ENCODE assay signal across 8 cellular contexts in genomic region chr19:58477130-58477529, GRCh38. TPM values are rescaled to one million over a fixed set of nuclear protein-coding genes. Genes with fewer than 3 reads are reported as not detected.
DNase-seq lines count a peak whose midpoint lies in the region; ATAC-seq and TF ChIP-seq lines count a peak whose summit lies in the region.

No MANE protein-coding gene starts in this region.

- peak overlapping the region; percentile 69 for H3K27ac ChIP-seq in HCT116 (ENCODE audit: low read depth, low read length)
- no peak overlapping the region for H3K27ac ChIP-seq in iPS-18a (ENCODE audit: low read length)

- peaks cover 26% of the 10 kb centered on the region for H3K4me1 Mint-ChIP-seq in activated CD8-positive, alpha-beta T cell treated with anti-CD3 and anti-CD28 coated beads, Interleukin-2, amount 10 ng/mL, durations not matched to agents 7 days and 5 days (ENCODE audit: low read depth)
- H3K4me1 Mint-ChIP-seq in stimulated activated effector memory CD8-positive, alpha-beta T cell treated with anti-CD3 and anti-CD28 coated beads, Interleukin-12 subunit alpha, Interleukin-12 subunit beta, amount 100 ng/mL, for 72 hours = peaks cover 23% of the 10 kb centered on the region

- no peak for TF ChIP-seq CTCF in HCT116 (IDR thresholded peaks at IDR 0.05 in 2 of 3, conservative IDR thresholded peaks at IDR 0.05 in 1 of 3; ENCODE audit: borderline replicate concordance in 1 of 3, insufficient read depth in 1 of 3, low read depth in 2 of 3, low read length in 2 of 3)

- H3K27me3 ChIP-seq in HCT116 (ENCODE audit: insufficient read depth, low read length) = no peaks in the 10 kb centered on the region
- H3K27me3 ChIP-seq in iPS-18a (ENCODE audit: control insufficient read depth, insufficient read depth, low read length) = no peaks in the 10 kb centered on the region

- H3K4me3 Mint-ChIP-seq in activated CD8-positive, alpha-beta T cell treated with anti-CD3 and anti-CD28 coated beads, Interleukin-2, amount 10 ng/mL, durations not matched to agents 7 days and 5 days = peak overlapping the region; percentile 91
- peak overlapping the region; percentile 80 for H3K4me3 Mint-ChIP-seq in stimulated activated effector memory CD8-positive, alpha-beta T cell treated with anti-CD3 and anti-CD28 coated beads, Interleukin-12 subunit alpha, Interleukin-12 subunit beta, amount 100 ng/mL, for 72 hours

- H3K27ac Mint-ChIP-seq in activated CD8-positive, alpha-beta T cell treated with anti-CD3 and anti-CD28 coated beads, Interleukin-2, amount 10 ng/mL, durations not matched to agents 7 days and 5 days = peak overlapping the region; percentile 100
- H3K27ac Mint-ChIP-seq in stimulated activated effector memory CD8-positive, alpha-beta T cell treated with anti-CD3 and anti-CD28 coated beads, Interleukin-12 subunit alpha, Interleukin-12 subunit beta, amount 100 ng/mL, for 72 hours = peak overlapping the region; percentile 96

- BruUV-seq in HCT116 (replicated peaks; lab: Mats Ljungman, UMichigan) = no TSS peak

- ATAC-seq in HCT116 (no peak), HG03039 (IDR thresholded peaks at IDR 0.05; ENCODE audit: unreplicated experiment) (no peak), HG02759 (IDR thresholded peaks at IDR 0.05; ENCODE audit: unreplicated experiment) (no peak), HG03354 (IDR thresholded peaks at IDR 0.05; ENCODE audit: poor library complexity, severe bottlenecking, unreplicated experiment) (no peak)
- no peak for ATAC-seq in activated CD8-positive, alpha-beta T cell treated with anti-CD3 and anti-CD28 coated beads, Interleukin-2, amount 10 ng/mL, durations not matched to agents 7 days and 5 days
- no peak for ATAC-seq in stimulated activated effector memory CD8-positive, alpha-beta T cell treated with anti-CD3 and anti-CD28 coated beads, Interleukin-12 subunit alpha, Interleukin-12 subunit beta, amount 100 ng/mL, for 72 hours

- H3K79me2 ChIP-seq in HCT116 (ENCODE audit: insufficient read depth, low read length) = no peaks in the 10 kb centered on the region

- no peak for TF ChIP-seq RAD21 in HCT116 (IDR thresholded peaks at IDR 0.05; ENCODE audit: low read depth)

- RAD21 ChIA-PET in HCT116 (lab: Charles Lee; ENCODE audit: low non-redundant PET in 1 of 2, low total read pairs in 2 of 2, uncharacterized antibody in 2 of 2, unreplicated experiment in 2 of 2) = no interaction called here

- H3K36me3 ChIP-seq in HCT116 (ENCODE audit: control insufficient read depth in 1 of 2, insufficient read depth in 2 of 2, low read length in 2 of 2) (peaks cover 6 to 7% of the 10 kb centered on the region in 2 experiments; a peak in 3 of 4 replicates), iPS-18a (ENCODE audit: control insufficient read depth, low read depth, low read length) (peaks cover 3% of the 10 kb centered on the region)

- H3K4me3 ChIP-seq in HCT116 (replicated peaks in 1 of 2; ENCODE audit: low read depth in 1 of 2, low read length in 2 of 2) (peak overlapping the region; percentile 75 to 76), iPS-18a (ENCODE audit: low read length) (peak overlapping the region; percentile 78)

- intact Hi-C loops in HCT116 (cut with micrococcal nuclease) = no loop called here

- TF ChIP-seq POLR2A in HCT116 (IDR thresholded peaks at IDR 0.05; ENCODE audit: borderline replicate concordance, extremely low read depth, insufficient read depth, insufficient read length) = no peak

- H3K4me1 ChIP-seq in HCT116 (ENCODE audit: control insufficient read depth in 1 of 2, insufficient read depth in 2 of 2, low read length in 2 of 2) = peaks cover 13 to 25% of the 10 kb centered on the region in 2 experiments
- peaks cover 6% of the 10 kb centered on the region for H3K4me1 ChIP-seq in iPS-18a (ENCODE audit: control insufficient read depth, low read depth, low read length)

- H3K9me3 Mint-ChIP-seq in activated CD8-positive, alpha-beta T cell treated with anti-CD3 and anti-CD28 coated beads, Interleukin-2, amount 10 ng/mL, durations not matched to agents 7 days and 5 days (ENCODE audit: insufficient read depth) = no peaks in the 10 kb centered on the region
- no peaks in the 10 kb centered on the region for H3K9me3 Mint-ChIP-seq in stimulated activated effector memory CD8-positive, alpha-beta T cell treated with anti-CD3 and anti-CD28 coated beads, Interleukin-12 subunit alpha, Interleukin-12 subunit beta, amount 100 ng/mL, for 72 hours

- H3K9ac ChIP-seq in HCT116 (ENCODE audit: low read length) (peak overlapping the region; percentile 74), iPS-18a (ENCODE audit: low read length) (no peak overlapping the region)

- H2AFZ ChIP-seq in HCT116 (ENCODE audit: low read depth, low read length, poor library complexity, severe bottlenecking) = no peak overlapping the region

- POLR2A ChIA-PET in HCT116 (lab: Charles Lee) = no interaction called here
- POLR2A ChIA-PET in activated CD8-positive, alpha-beta T cell treated with anti-CD3 and anti-CD28 coated beads, Interleukin-2, amount 10 ng/mL, durations not matched to agents 7 days and 5 days (lab: Charles Lee) = interaction anchor here (0.5 to 1.0 kb wide), 3 partner anchors 16 to 37 kb away, joined by 4 to 5 read pairs (median 4); no protein-coding TSS in a partner anchor

- H3K9me2 ChIP-seq in HCT116 (ENCODE audit: insufficient read depth) = no peaks in the 10 kb centered on the region

- no peaks in the 10 kb centered on the region for H4K20me1 ChIP-seq in HCT116 (ENCODE audit: insufficient read depth)

- peaks cover 14% of the 10 kb centered on the region for H3K36me3 Mint-ChIP-seq in activated CD8-positive, alpha-beta T cell treated with anti-CD3 and anti-CD28 coated beads, Interleukin-2, amount 10 ng/mL, durations not matched to agents 7 days and 5 days (ENCODE audit: low read depth)
- peaks cover 54% of the 10 kb centered on the region for H3K36me3 Mint-ChIP-seq in stimulated activated effector memory CD8-positive, alpha-beta T cell treated with anti-CD3 and anti-CD28 coated beads, Interleukin-12 subunit alpha, Interleukin-12 subunit beta, amount 100 ng/mL, for 72 hours

- CTCF ChIA-PET in HCT116 (lab: Charles Lee) = no interaction called here
- CTCF ChIA-PET in activated CD8-positive, alpha-beta T cell treated with anti-CD3 and anti-CD28 coated beads, Interleukin-2, amount 10 ng/mL, durations not matched to agents 7 days and 5 days (lab: Charles Lee) = interaction anchor here (3.7 kb wide), 1 partner anchor 36 kb away, joined by 12 read pairs; no protein-coding TSS in a partner anchor

- no peak for DNase-seq in HCT116 (ENCODE audit: low read depth, low spot score)
- DNase-seq in activated CD8-positive, alpha-beta T cell treated with anti-CD3 and anti-CD28 coated beads, Interleukin-2, amount 10 ng/mL, durations not matched to agents 7 days and 5 days = peak; percentile 20
- DNase-seq in stimulated activated effector memory CD8-positive, alpha-beta T cell treated with anti-CD3 and anti-CD28 coated beads, Interleukin-12 subunit alpha, Interleukin-12 subunit beta, amount 100 ng/mL, for 72 hours (ENCODE audit: low spot score in 2 of 2) = no peak
- no peak for DNase-seq in dedifferentiated amniotic fluid mesenchymal stem cell (ENCODE audit: extremely low spot score)

- H3K9me3 ChIP-seq in HCT116 (ENCODE audit: control insufficient read depth in 1 of 2, insufficient read depth in 1 of 2, low read depth in 1 of 2, low read length in 2 of 2) (no peaks in the 10 kb centered on the region), iPS-18a (ENCODE audit: control insufficient read depth, low read depth, low read length) (no peaks in the 10 kb centered on the region)

- H3K4me2 ChIP-seq in HCT116 (ENCODE audit: low read length) = peak overlapping the region; percentile 99

- H3K27me3 Mint-ChIP-seq in activated CD8-positive, alpha-beta T cell treated with anti-CD3 and anti-CD28 coated beads, Interleukin-2, amount 10 ng/mL, durations not matched to agents 7 days and 5 days (ENCODE audit: low read depth) = no peaks in the 10 kb centered on the region

TF ChIP-seq in HCT116, 20 proteins besides CTCF, POLR2A, EP300 and RAD21:
- TF ChIP-seq ZNF274 (IDR thresholded peaks at IDR 0.05; ENCODE audit: low read depth, low read length) (no peak), SRF (IDR thresholded peaks at IDR 0.05; ENCODE audit: low read depth) (no peak), ATF3 (IDR thresholded peaks at IDR 0.05) (no peak), EGR1 (IDR thresholded peaks at IDR 0.05; ENCODE audit: low read depth) (no peak), CEBPB (IDR thresholded peaks at IDR 0.05; ENCODE audit: low read depth) (no peak)

RNA-seq across cellular contexts. Expression of gene ZNF446, which starts 1.0 kb away (rescaled TPM):
- total RNA-seq in HCT116 (2021; ENCODE audit: unreplicated experiment) = 6.5 TPM
- 6.1 and 7.3 TPM in 2 replicates for polyA plus RNA-seq in HCT116 (2012)
- total RNA-seq in activated CD8-positive, alpha-beta T cell treated with anti-CD3 and anti-CD28 coated beads, Interleukin-2, amount 10 ng/mL, durations not matched to agents 7 days and 5 days = 1 to 10 TPM; 6.9 to 7.8 TPM

RNA-seq across cellular contexts. Expression of gene ZNF324, which starts 10.2 kb away (rescaled TPM):
- total RNA-seq in HCT116 (2021; ENCODE audit: unreplicated experiment) = 11.3 TPM
- 3.6 and 3.8 TPM in 2 replicates for polyA plus RNA-seq in HCT116 (2012)
- 10 to 100 TPM; 13.8 to 15.8 TPM for total RNA-seq in activated CD8-positive, alpha-beta T cell treated with anti-CD3 and anti-CD28 coated beads, Interleukin-2, amount 10 ng/mL, durations not matched to agents 7 days and 5 days

RNA-seq across cellular contexts. Expression of gene ZNF324B, which starts 25.7 kb away (rescaled TPM):
- total RNA-seq in HCT116 (2021; ENCODE audit: unreplicated experiment) = 9.4 TPM
- polyA plus RNA-seq in HCT116 (2012) = 4.0 and 4.8 TPM in 2 replicates
- 10 to 100 TPM; 10.6 to 12.5 TPM for total RNA-seq in activated CD8-positive, alpha-beta T cell treated with anti-CD3 and anti-CD28 coated beads, Interleukin-2, amount 10 ng/mL, durations not matched to agents 7 days and 5 days

RNA-seq across cellular contexts. Expression of gene SLC27A5, which starts 34.7 kb away (rescaled TPM):
- total RNA-seq in HCT116 (2021; ENCODE audit: unreplicated experiment) = 27.1 TPM
- 39.5 and 45.9 TPM in 2 replicates for polyA plus RNA-seq in HCT116 (2012)
- total RNA-seq in activated CD8-positive, alpha-beta T cell treated with anti-CD3 and anti-CD28 coated beads, Interleukin-2, amount 10 ng/mL, durations not matched to agents 7 days and 5 days = 10 to 100 TPM; 12.2 to 14.4 TPM

RNA-seq across cellular contexts. Expression of gene ZNF132, which starts 37.2 kb away (rescaled TPM):
- total RNA-seq in HCT116 (2021; ENCODE audit: unreplicated experiment) = not detected
- polyA plus RNA-seq in HCT116 (2012) = 0.55 and 0.79 TPM in 2 replicates
- total RNA-seq in activated CD8-positive, alpha-beta T cell treated with anti-CD3 and anti-CD28 coated beads, Interleukin-2, amount 10 ng/mL, durations not matched to agents 7 days and 5 days = 1 to 10 TPM; 5.1 to 6.0 TPM
